In the genomic region with DNA sequence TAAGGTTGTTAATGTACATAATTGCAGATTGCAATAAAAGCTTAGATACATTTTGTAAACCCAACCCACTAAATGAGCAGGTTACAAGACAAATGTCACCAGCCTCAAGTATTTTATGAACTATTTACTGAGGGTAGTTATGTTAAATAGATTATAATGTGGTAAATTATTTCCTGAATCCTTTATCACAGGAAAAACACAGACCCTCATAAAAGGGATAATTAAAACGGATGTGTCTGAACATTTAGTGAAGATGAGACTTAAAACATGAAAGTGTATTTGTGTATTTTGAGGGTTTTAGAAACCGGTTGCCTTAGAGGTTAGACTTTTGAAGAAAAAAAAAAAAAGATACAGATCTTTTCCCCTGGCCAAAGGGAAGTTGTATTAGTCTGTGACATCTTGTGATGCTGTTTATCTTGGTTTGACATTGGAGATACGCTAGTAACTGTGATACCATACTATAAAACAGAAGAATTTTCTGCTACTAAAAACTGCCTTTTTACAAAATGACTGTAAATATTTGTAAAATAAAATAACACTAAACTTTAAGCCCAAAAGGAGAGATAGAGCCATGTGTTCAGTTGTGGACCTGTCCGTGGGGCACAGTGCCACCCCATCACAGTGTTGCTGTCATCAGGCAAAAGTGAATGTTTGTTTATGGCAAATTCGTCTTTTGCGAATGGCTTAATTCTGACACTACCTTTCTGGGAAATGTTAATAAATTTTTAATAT, we compare ENCODE assay signal across 17 cellular contexts. TPM values are rescaled to one million over a fixed set of nuclear protein-coding genes. Genes with fewer than 3 reads are reported as not detected.
DNase-seq lines count a peak whose midpoint lies in the region; ATAC-seq, FAIRE-seq and TF ChIP-seq lines count a peak whose summit lies in the region.
"Had no signal": no experiment of that assay in that cellular context is flagged by ENCODE, and none has a peak within 500 bp of the region (broad histone marks: within the 10 kb centered on the region; RNA-seq: fewer than 3 reads in every experiment).

No MANE protein-coding gene starts in this region.

- FAIRE-seq in colon (lab: Jason Lieb, UNC), result peak; percentile 14
- FAIRE-seq: HTR-8/SVneo had no signal

- TF ChIP-seq EP300 in stomach (IDR thresholded peaks at IDR 0.05), result no peak
- no peak for TF ChIP-seq EP300 in ovary (IDR thresholded peaks at IDR 0.05)

- DNase-seq in activated naive CD4-positive, alpha-beta T cell treated with anti-CD3 and anti-CD28 coated beads for 36 hours, result no peak
- DNase-seq in activated naive CD4-positive, alpha-beta T cell (lab: John Stamatoyannopoulos, UW), result no peak
- DNase-seq in T-helper 17 cell, result no peak
- DNase-seq in stomach, result peak; percentile 16
- DNase-seq in ovary, result no peak
- DNase-seq in uterus, result no peak
- DNase-seq: DMS153; effector CD4-positive, alpha-beta T cell; naive B cell; NCI-H2029; NCI-H526 treated with DMSO at 0.1 percent for 48 hours had no signal

- intact Hi-C loops in activated naive CD4-positive, alpha-beta T cell treated with anti-CD3 and anti-CD28 coated beads for 36 hours (cut with micrococcal nuclease), result loop anchor here (1.0 kb wide), 1 partner anchor 7 kb away; no protein-coding TSS in a partner anchor
- intact Hi-C loops in stomach (cut with DNase I; ENCODE audit: low total_unique reads), result no loop called here
- intact Hi-C loops in ovary (cut with DNase I), result no loop called here
- intact Hi-C loops in uterus (cut with DNase I; ENCODE audit: low total_unique reads), result no loop called here

- no peaks in the 10 kb centered on the region for H3K9me3 Mint-ChIP-seq in activated naive CD4-positive, alpha-beta T cell treated with anti-CD3 and anti-CD28 coated beads for 36 hours
- H3K9me3 Mint-ChIP-seq: naive B cell had no signal

- CTCF ChIA-PET in activated naive CD4-positive, alpha-beta T cell treated with anti-CD3 and anti-CD28 coated beads for 36 hours (lab: Charles Lee), result interaction anchor here (0.6 kb wide), 1 partner anchor 57 kb away, joined by 7 read pairs; no protein-coding TSS in a partner anchor

- TF ChIP-seq POLR2A in stomach (IDR thresholded peaks at IDR 0.05) (no peak), ovary (IDR thresholded peaks at IDR 0.05) (no peak), uterus (IDR thresholded peaks at IDR 0.05) (no peak)

- peaks cover 51% of the 10 kb centered on the region for H3K36me3 Mint-ChIP-seq in activated naive CD4-positive, alpha-beta T cell treated with anti-CD3 and anti-CD28 coated beads for 36 hours (ENCODE audit: low read depth)
- peaks cover 5% of the 10 kb centered on the region for H3K36me3 Mint-ChIP-seq in T-helper 17 cell (ENCODE audit: low read depth)

- H3K9me3 ChIP-seq in T-helper 17 cell (ENCODE audit: control insufficient read depth, low read length, poor library complexity, severe bottlenecking) (no peaks in the 10 kb centered on the region), stomach (no peaks in the 10 kb centered on the region), ovary (no peaks in the 10 kb centered on the region), uterus (no peaks in the 10 kb centered on the region)
- H3K9me3 ChIP-seq: right atrium auricular region, tibial nerve had no signal

- H3K27me3 ChIP-seq in stomach, result no peaks in the 10 kb centered on the region
- no peaks in the 10 kb centered on the region for H3K27me3 ChIP-seq in ovary
- H3K27me3 ChIP-seq in uterus, result no peaks in the 10 kb centered on the region
- H3K27me3 ChIP-seq: right atrium auricular region, tibial nerve had no signal

- H3K27me3 Mint-ChIP-seq in activated naive CD4-positive, alpha-beta T cell treated with anti-CD3 and anti-CD28 coated beads for 36 hours (ENCODE audit: low read depth), result no peaks in the 10 kb centered on the region
- H3K27me3 Mint-ChIP-seq in T-helper 17 cell, result no peaks in the 10 kb centered on the region
- H3K27me3 Mint-ChIP-seq: naive B cell had no signal

- H3K27ac ChIP-seq in stomach, result peak overlapping the region in 2 of 5 donors; percentile 2 to 12
- no peak overlapping the region for H3K27ac ChIP-seq in ovary
- peak overlapping the region in 1 of 2 donors; percentile 17 for H3K27ac ChIP-seq in uterus
- H3K27ac ChIP-seq: tibial nerve had no signal

- peak; percentile 75 for ATAC-seq in T-helper 17 cell
- no peak for ATAC-seq in GM19397 (IDR thresholded peaks at IDR 0.05; ENCODE audit: unreplicated experiment)
- ATAC-seq: Panc1 had no signal

- TF ChIP-seq CTCF in stomach (IDR thresholded peaks at IDR 0.05) (no peak), ovary (IDR thresholded peaks at IDR 0.05) (no peak), uterus (IDR thresholded peaks at IDR 0.05) (no peak)

- H3K4me3 Mint-ChIP-seq in activated naive CD4-positive, alpha-beta T cell treated with anti-CD3 and anti-CD28 coated beads for 36 hours, result no peak overlapping the region
- peak overlapping the region; percentile 28 for H3K4me3 Mint-ChIP-seq in T-helper 17 cell
- H3K4me3 Mint-ChIP-seq: naive B cell had no signal

- peak overlapping the region; percentile 83 for H3K27ac Mint-ChIP-seq in activated naive CD4-positive, alpha-beta T cell treated with anti-CD3 and anti-CD28 coated beads for 36 hours
- H3K27ac Mint-ChIP-seq in T-helper 17 cell, result peak overlapping the region; percentile 92

- H3K36me3 ChIP-seq in stomach (peaks cover 10 to 77% (median 60%) of the 10 kb centered on the region in 4 donors), ovary (no peaks in the 10 kb centered on the region), uterus (no peaks in the 10 kb centered on the region)

- peaks cover 10 to 48% (median 26%) of the 10 kb centered on the region in 4 donors for H3K4me1 ChIP-seq in stomach
- H3K4me1 ChIP-seq in ovary (ENCODE audit: insufficient read depth), result peaks cover 20% of the 10 kb centered on the region
- peaks cover 0 to 4% of the 10 kb centered on the region in 2 donors for H3K4me1 ChIP-seq in uterus

- WGBS in stomach, 5 donors, result 71 to 78% (median 72%) methylated on average over 6 of the region's 6 CpGs
- WGBS in ovary, 3 donors, result 77 to 85% (median 78%) methylated on average over 6 of the region's 6 CpGs

- H3K4me1 Mint-ChIP-seq in activated naive CD4-positive, alpha-beta T cell treated with anti-CD3 and anti-CD28 coated beads for 36 hours (ENCODE audit: low read depth), result peaks cover 60% of the 10 kb centered on the region
- peaks cover 35% of the 10 kb centered on the region for H3K4me1 Mint-ChIP-seq in T-helper 17 cell

- H3K4me3 ChIP-seq in stomach (no peak overlapping the region), ovary (no peak overlapping the region), uterus (no peak overlapping the region)
- H3K4me3 ChIP-seq: right atrium auricular region, tibial nerve had no signal

RNA-seq across cellular contexts. Expression of gene DYNLT1, which starts 9.7 kb away (rescaled TPM):
- total RNA-seq in activated naive CD4-positive, alpha-beta T cell treated with anti-CD3 and anti-CD28 coated beads for 36 hours, result 100 to 1,000 TPM in 1 of 2 experiments, 10 to 100 TPM in 1; 99.1 to 107 TPM
- total RNA-seq in T-helper 17 cell, result 100 to 1,000 TPM in 1 of 2 donors, 10 to 100 TPM in 1; 87.2 to 107 TPM
- total RNA-seq in stomach, result 100 to 1,000 TPM in 3 of 5 donors, 10 to 100 TPM in 1, 1 to 10 TPM in 1; 5.8 to 294 (median 102) TPM
- 100 to 1,000 TPM; 183 to 208 (median 196) TPM for polyA plus RNA-seq in stomach
- 100 to 1,000 TPM in 4 of 7 donors, 10 to 100 TPM in 3; 50.0 to 115 (median 102) TPM for total RNA-seq in ovary
- 100 to 1,000 TPM; 114 to 217 TPM for polyA plus RNA-seq in ovary
- 100 to 1,000 TPM in 3 of 4 donors, 10 to 100 TPM in 1; 68.2 to 134 (median 114) TPM for total RNA-seq in uterus

RNA-seq across cellular contexts. Expression of gene SYTL3, which starts 15.0 kb away (rescaled TPM):
- 100 to 1,000 TPM; 115 to 120 TPM for total RNA-seq in activated naive CD4-positive, alpha-beta T cell treated with anti-CD3 and anti-CD28 coated beads for 36 hours
- total RNA-seq in T-helper 17 cell, result 10 to 100 TPM; 28.9 to 36.1 TPM
- 10 to 100 TPM in 1 of 5 donors, 1 to 10 TPM in 4; 3.1 to 14.6 (median 8.1) TPM for total RNA-seq in stomach
- 1 to 10 TPM; 3.4 to 5.2 (median 3.9) TPM for polyA plus RNA-seq in stomach
- 1 to 10 TPM; 1.7 to 7.8 (median 2.5) TPM for total RNA-seq in ovary
- polyA plus RNA-seq in ovary, result 1 to 10 TPM; 1.9 to 3.3 TPM
- total RNA-seq in uterus, result 10 to 100 TPM in 1 of 4 donors, 1 to 10 TPM in 2, under 1 TPM in 1; 0.51 to 12.4 (median 3.3) TPM
